In the genomic region with DNA sequence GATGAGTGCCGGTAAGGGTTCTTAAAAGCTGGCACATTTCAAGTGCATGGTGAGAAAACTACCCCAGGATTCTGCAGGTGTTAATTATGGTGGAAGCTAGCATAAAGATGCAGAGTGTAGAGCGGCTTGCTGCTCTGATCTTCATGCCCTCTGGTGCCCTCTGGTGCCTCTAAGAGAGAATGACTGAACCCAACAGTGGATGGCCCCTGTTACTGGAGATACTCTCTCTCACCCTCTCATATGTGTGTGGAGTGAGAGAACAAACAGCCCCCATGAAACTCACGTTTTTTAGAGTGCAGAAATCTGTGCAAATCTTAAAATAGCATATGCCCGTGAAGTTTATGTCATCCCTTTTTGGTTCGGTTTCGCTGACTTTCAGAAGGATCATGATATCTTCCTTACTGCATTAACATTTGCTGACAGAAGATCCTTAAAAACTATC, we compare ENCODE assay signal across 8 cellular contexts.
DNase-seq lines count a peak whose midpoint lies in the region; ATAC-seq and TF ChIP-seq lines count a peak whose summit lies in the region.

No MANE protein-coding gene starts in this region.

- H3K27me3 Mint-ChIP-seq in activated CD4-positive, alpha-beta memory T cell treated with anti-CD3 and anti-CD28 coated beads, Interleukin-2, amount 10 ng/mL, durations not matched to agents 7 days and 5 days, result peaks cover 3% of the 10 kb centered on the region
- H3K27me3 Mint-ChIP-seq in naive thymus-derived CD4-positive, alpha-beta T cell, result peaks cover 7 to 20% (median 9%) of the 10 kb centered on the region in 5 donors

- H3K9me3 ChIP-seq in naive thymus-derived CD4-positive, alpha-beta T cell (ENCODE audit: control insufficient read depth in 2 of 3, low read length in 3 of 3), result no peaks in the 10 kb centered on the region
- H3K9me3 ChIP-seq in testis, result no peaks in the 10 kb centered on the region

- 34 to 37% methylated on average over 6 of the region's 6 CpGs for WGBS in testis, 2 donors

- intact Hi-C loops in naive thymus-derived CD4-positive, alpha-beta T cell (cut with micrococcal nuclease), result loop anchor here (1.0 to 5.0 kb wide), 3 partner anchors 373 to 616 kb away; no protein-coding TSS in a partner anchor
- intact Hi-C loops in testis (cut with DNase I; ENCODE audit: low total_unique reads), result loop anchor here (10.0 kb wide), 1 partner anchor 375 kb away; no protein-coding TSS in a partner anchor

- CTCF ChIA-PET in activated CD4-positive, alpha-beta memory T cell treated with anti-CD3 and anti-CD28 coated beads, Interleukin-2, amount 10 ng/mL, durations not matched to agents 7 days and 5 days (lab: Charles Lee), result interaction anchor here (0.6 to 5.4 kb wide), 6 partner anchors 8 to 373 kb away, joined by 3 to 40 read pairs (median 4); no protein-coding TSS in a partner anchor
- CTCF ChIA-PET in naive thymus-derived CD4-positive, alpha-beta T cell (lab: Charles Lee), result interaction anchor here (0.5 to 2.0 kb wide), 5 partner anchors 26 to 762 kb away, joined by 3 to 12 read pairs (median 3); no protein-coding TSS in a partner anchor

- H3K27ac ChIP-seq in naive thymus-derived CD4-positive, alpha-beta T cell (ENCODE audit: low read depth, low read length), result no peak overlapping the region
- no peak overlapping the region for H3K27ac ChIP-seq in testis

- no peak overlapping the region for H3K4me3 ChIP-seq in naive thymus-derived CD4-positive, alpha-beta T cell (ENCODE audit: low read length)
- H3K4me3 ChIP-seq in testis, result no peak overlapping the region

- peak; percentile 96 for ATAC-seq in GM21367 (IDR thresholded peaks at IDR 0.05; ENCODE audit: unreplicated experiment)
- ATAC-seq in HG03565 (IDR thresholded peaks at IDR 0.05; ENCODE audit: unreplicated experiment), result peak; percentile 99
- peak; percentile 91 for ATAC-seq in naive thymus-derived CD4-positive, alpha-beta T cell

- no peaks in the 10 kb centered on the region for H3K4me1 ChIP-seq in naive thymus-derived CD4-positive, alpha-beta T cell (ENCODE audit: control insufficient read depth in 2 of 2, insufficient read depth in 2 of 2, low read length in 2 of 2)
- H3K4me1 ChIP-seq in testis, result no peaks in the 10 kb centered on the region

- DNase-seq in DMS153 (lab: John Stamatoyannopoulos, UW) (peak; percentile 5), NCI-H82 (lab: John Stamatoyannopoulos, UW) (peak; percentile 92), erythroblast (lab: John Stamatoyannopoulos, UW) (peak; percentile 45 to 71), testis (peak; percentile 76)
- peak; percentile 49 for DNase-seq in activated CD4-positive, alpha-beta memory T cell treated with anti-CD3 and anti-CD28 coated beads, Interleukin-2, amount 10 ng/mL, durations not matched to agents 7 days and 5 days
- DNase-seq in naive thymus-derived CD4-positive, alpha-beta T cell, result peak in 8 of 9 donors; percentile 5 to 56 (median 35)

- no peaks in the 10 kb centered on the region for H3K36me3 Mint-ChIP-seq in activated CD4-positive, alpha-beta memory T cell treated with anti-CD3 and anti-CD28 coated beads, Interleukin-2, amount 10 ng/mL, durations not matched to agents 7 days and 5 days (ENCODE audit: low read depth)
- no peaks in the 10 kb centered on the region for H3K36me3 Mint-ChIP-seq in naive thymus-derived CD4-positive, alpha-beta T cell

- H3K4me3 Mint-ChIP-seq in activated CD4-positive, alpha-beta memory T cell treated with anti-CD3 and anti-CD28 coated beads, Interleukin-2, amount 10 ng/mL, durations not matched to agents 7 days and 5 days, result no peak overlapping the region
- no peak overlapping the region for H3K4me3 Mint-ChIP-seq in naive thymus-derived CD4-positive, alpha-beta T cell

- no peaks in the 10 kb centered on the region for H3K9me3 Mint-ChIP-seq in activated CD4-positive, alpha-beta memory T cell treated with anti-CD3 and anti-CD28 coated beads, Interleukin-2, amount 10 ng/mL, durations not matched to agents 7 days and 5 days
- peaks cover 0 to 1% (median 0%) of the 10 kb centered on the region in 11 donors for H3K9me3 Mint-ChIP-seq in naive thymus-derived CD4-positive, alpha-beta T cell

- peak; percentile 22 to 61 (median 53) for TF ChIP-seq CTCF in testis (IDR thresholded peaks at IDR 0.05)

- H3K27ac Mint-ChIP-seq in activated CD4-positive, alpha-beta memory T cell treated with anti-CD3 and anti-CD28 coated beads, Interleukin-2, amount 10 ng/mL, durations not matched to agents 7 days and 5 days, result no peak overlapping the region
- no peak overlapping the region for H3K27ac Mint-ChIP-seq in naive thymus-derived CD4-positive, alpha-beta T cell

- POLR2A ChIA-PET in activated CD4-positive, alpha-beta memory T cell treated with anti-CD3 and anti-CD28 coated beads, Interleukin-2, amount 10 ng/mL, durations not matched to agents 7 days and 5 days (lab: Charles Lee), result no interaction called here
- POLR2A ChIA-PET in naive thymus-derived CD4-positive, alpha-beta T cell (lab: Charles Lee), result no interaction called here

- H3K36me3 ChIP-seq in naive thymus-derived CD4-positive, alpha-beta T cell (ENCODE audit: control insufficient read depth in 2 of 3, insufficient read depth in 3 of 3, low read length in 3 of 3), result no peaks in the 10 kb centered on the region
- H3K36me3 ChIP-seq in testis (ENCODE audit: low read depth, missing control alignments), result no peaks in the 10 kb centered on the region

- no peaks in the 10 kb centered on the region for H3K4me1 Mint-ChIP-seq in activated CD4-positive, alpha-beta memory T cell treated with anti-CD3 and anti-CD28 coated beads, Interleukin-2, amount 10 ng/mL, durations not matched to agents 7 days and 5 days
- H3K4me1 Mint-ChIP-seq in naive thymus-derived CD4-positive, alpha-beta T cell, result no peaks in the 10 kb centered on the region

- no peaks in the 10 kb centered on the region for H3K27me3 ChIP-seq in naive thymus-derived CD4-positive, alpha-beta T cell (ENCODE audit: control insufficient read depth in 2 of 2, insufficient read depth in 2 of 2, low read length in 2 of 2)
- H3K27me3 ChIP-seq in testis, result no peaks in the 10 kb centered on the region

- TF ChIP-seq POLR2A in erythroblast (IDR thresholded peaks at IDR 0.05; ENCODE audit: low read length) (no peak), testis (IDR thresholded peaks at IDR 0.05) (no peak)

Comparison
In these comparisons a context has a peak if more than half of its experiments do, and no peak if none do; other contexts are left out.
1. DNase-seq: peak in every context shown above with its lines; median percentile 92 in NCI-H82; 76 in testis; 58 in erythroblast; 49 in activated CD4-positive, alpha-beta memory T cell treated with anti-CD3 and anti-CD28 coated beads, Interleukin-2, amount 10 ng/mL, durations not matched to agents 7 days and 5 days; 35 in naive thymus-derived CD4-positive, alpha-beta T cell; 5 in DMS153.